ENCODE assay signal across 11 cellular contexts in genomic region chr14:21101802-21102413, GRCh38. TPM values are rescaled to one million over a fixed set of nuclear protein-coding genes. Genes with fewer than 3 reads are reported as not detected.
DNase-seq lines count a peak whose midpoint lies in the region; ATAC-seq and TF ChIP-seq lines count a peak whose summit lies in the region.
"Had no signal": no experiment of that assay in that cellular context is flagged by ENCODE, and none has a peak within 500 bp of the region (broad histone marks: within the 10 kb centered on the region; RNA-seq: fewer than 3 reads in every experiment).

No MANE protein-coding gene starts in this region.

- H3K27me3 Mint-ChIP-seq in activated CD8-positive, alpha-beta memory T cell treated with anti-CD3 and anti-CD28 coated beads, Interleukin-2, amount 10 ng/mL, durations not matched to agents 7 days and 5 days: peaks cover 19% of the 10 kb centered on the region
- H3K27me3 Mint-ChIP-seq in endothelial cell (ENCODE audit: unreplicated experiment): peaks cover 8% of the 10 kb centered on the region
- H3K27me3 Mint-ChIP-seq in progenitor cell of endocrine pancreas: no peaks in the 10 kb centered on the region

- peak overlapping the region; percentile 97 for H3K4me3 Mint-ChIP-seq in activated CD8-positive, alpha-beta memory T cell treated with anti-CD3 and anti-CD28 coated beads, Interleukin-2, amount 10 ng/mL, durations not matched to agents 7 days and 5 days
- H3K4me3 Mint-ChIP-seq in endothelial cell (ENCODE audit: unreplicated experiment) (peak overlapping the region; percentile 26), progenitor cell of endocrine pancreas (ENCODE audit: low read depth) (peak overlapping the region; percentile 78)

- no peak for DNase-seq in activated CD8-positive, alpha-beta memory T cell treated with anti-CD3 and anti-CD28 coated beads, Interleukin-2, amount 10 ng/mL, durations not matched to agents 7 days and 5 days
- DNase-seq in activated CD8-positive, alpha-beta memory T cell treated with anti-CD3 and anti-CD28 coated beads, Interleukin-2, amount 50 U/mL, for 48 hours: no peak
- DNase-seq in RKO (ENCODE audit: low spot score) (peak; percentile 64), endothelial cell (ENCODE audit: low spot score) (no peak), progenitor cell of endocrine pancreas (ENCODE audit: low spot score, unreplicated experiment) (no peak), OCI-M2 (lab: John Stamatoyannopoulos, UW; ENCODE audit: unreplicated experiment) (no peak), anterior cingulate cortex (lab: John Stamatoyannopoulos, UW) (no peak)
- DNase-seq: activated T-cell treated with anti-CD3 and anti-CD28 coated beads, Interleukin-2, amount 50 U/mL, for 4 hours; cortex of kidney had no signal

- no peaks in the 10 kb centered on the region for H3K9me3 Mint-ChIP-seq in activated CD8-positive, alpha-beta memory T cell treated with anti-CD3 and anti-CD28 coated beads, Interleukin-2, amount 10 ng/mL, durations not matched to agents 7 days and 5 days (ENCODE audit: low read depth)
- H3K9me3 Mint-ChIP-seq in endothelial cell (ENCODE audit: unreplicated experiment): no peaks in the 10 kb centered on the region
- H3K9me3 Mint-ChIP-seq in progenitor cell of endocrine pancreas (ENCODE audit: low read depth): no peaks in the 10 kb centered on the region
- H3K9me3 Mint-ChIP-seq: activated T-cell treated with anti-CD3 and anti-CD28 coated beads, Interleukin-2, amount 50 U/mL, for 4 hours had no signal

- ATAC-seq in activated CD8-positive, alpha-beta memory T cell treated with anti-CD3 and anti-CD28 coated beads, Interleukin-2, amount 10 ng/mL, durations not matched to agents 7 days and 5 days: no peak
- ATAC-seq in GM21367 (IDR thresholded peaks at IDR 0.05; ENCODE audit: unreplicated experiment): no peak
- ATAC-seq: activated T-cell treated with anti-CD3 and anti-CD28 coated beads, Interleukin-2, amount 50 U/mL, for 4 hours had no signal

- TF ChIP-seq CTCF in endothelial cell (IDR thresholded peaks at IDR 0.05; ENCODE audit: unreplicated experiment) (no peak), progenitor cell of endocrine pancreas (IDR thresholded peaks at IDR 0.05; ENCODE audit: unreplicated experiment) (no peak)

- CTCF ChIA-PET in activated CD8-positive, alpha-beta memory T cell treated with anti-CD3 and anti-CD28 coated beads, Interleukin-2, amount 10 ng/mL, durations not matched to agents 7 days and 5 days (lab: Charles Lee): interaction anchor here (1.0 to 12.5 kb wide), 9 partner anchors 11 to 130 kb away, joined by 3 to 339 read pairs (median 4); partner anchors contain the start of gene ARHGEF40

- peaks cover 4% of the 10 kb centered on the region for H3K36me3 Mint-ChIP-seq in activated CD8-positive, alpha-beta memory T cell treated with anti-CD3 and anti-CD28 coated beads, Interleukin-2, amount 10 ng/mL, durations not matched to agents 7 days and 5 days
- H3K36me3 Mint-ChIP-seq in endothelial cell (ENCODE audit: low read depth, unreplicated experiment): peaks cover 4% of the 10 kb centered on the region
- no peaks in the 10 kb centered on the region for H3K36me3 Mint-ChIP-seq in progenitor cell of endocrine pancreas (ENCODE audit: insufficient read depth)

- H3K4me1 Mint-ChIP-seq in activated CD8-positive, alpha-beta memory T cell treated with anti-CD3 and anti-CD28 coated beads, Interleukin-2, amount 10 ng/mL, durations not matched to agents 7 days and 5 days: peaks cover 51% of the 10 kb centered on the region
- H3K4me1 Mint-ChIP-seq in endothelial cell (ENCODE audit: unreplicated experiment) (peaks cover 44% of the 10 kb centered on the region), progenitor cell of endocrine pancreas (ENCODE audit: low read depth) (peaks cover 50% of the 10 kb centered on the region)

- peak overlapping the region; percentile 98 for H3K27ac Mint-ChIP-seq in activated CD8-positive, alpha-beta memory T cell treated with anti-CD3 and anti-CD28 coated beads, Interleukin-2, amount 10 ng/mL, durations not matched to agents 7 days and 5 days
- H3K27ac Mint-ChIP-seq in endothelial cell (ENCODE audit: unreplicated experiment) (peak overlapping the region; percentile 37), progenitor cell of endocrine pancreas (no peak overlapping the region)

RNA-seq across cellular contexts. Expression of gene TMEM253, which starts 1.0 kb away (rescaled TPM):
- not detected for total RNA-seq in activated CD8-positive, alpha-beta memory T cell treated with anti-CD3 and anti-CD28 coated beads, Interleukin-2, amount 10 ng/mL, durations not matched to agents 7 days and 5 days
- total RNA-seq in endothelial cell (ENCODE audit: unreplicated experiment) (0.90 TPM), progenitor cell of endocrine pancreas (1.1 and 1.4 TPM in 2 replicates)
- total RNA-seq: activated T-cell treated with anti-CD3 and anti-CD28 coated beads, Interleukin-2, amount 50 U/mL, for 4 hours had no signal

RNA-seq across cellular contexts. Expression of gene ZNF219, which starts 3.5 kb away (rescaled TPM):
- 1 to 10 TPM; 5.8 to 5.9 TPM for total RNA-seq in activated CD8-positive, alpha-beta memory T cell treated with anti-CD3 and anti-CD28 coated beads, Interleukin-2, amount 10 ng/mL, durations not matched to agents 7 days and 5 days
- 27.0 TPM for total RNA-seq in endothelial cell (ENCODE audit: unreplicated experiment)
- 103 and 111 TPM in 2 replicates for total RNA-seq in progenitor cell of endocrine pancreas

RNA-seq across cellular contexts. Expression of gene ARHGEF40, which starts 31.8 kb away (rescaled TPM):
- total RNA-seq in activated CD8-positive, alpha-beta memory T cell treated with anti-CD3 and anti-CD28 coated beads, Interleukin-2, amount 10 ng/mL, durations not matched to agents 7 days and 5 days: under 1 TPM in 1 of 2 experiments, not detected in 1; 0.09 TPM
- 12.5 TPM for total RNA-seq in endothelial cell (ENCODE audit: unreplicated experiment)
- total RNA-seq in progenitor cell of endocrine pancreas: 57.3 and 65.3 TPM in 2 replicates

RNA-seq across cellular contexts. Expression of gene RNASE8, which starts 44.3 kb away (rescaled TPM):
- total RNA-seq in activated CD8-positive, alpha-beta memory T cell treated with anti-CD3 and anti-CD28 coated beads, Interleukin-2, amount 10 ng/mL, durations not matched to agents 7 days and 5 days: not detected
- not detected for total RNA-seq in endothelial cell (ENCODE audit: unreplicated experiment)
- total RNA-seq in progenitor cell of endocrine pancreas: not detected in 2 replicates
- total RNA-seq: activated T-cell treated with anti-CD3 and anti-CD28 coated beads, Interleukin-2, amount 50 U/mL, for 4 hours; mesenteric fat pad had no signal

RNA-seq across cellular contexts. Expression of gene OR5AU1, which starts 54.0 kb away (rescaled TPM):
- not detected for total RNA-seq in activated CD8-positive, alpha-beta memory T cell treated with anti-CD3 and anti-CD28 coated beads, Interleukin-2, amount 10 ng/mL, durations not matched to agents 7 days and 5 days
- total RNA-seq in endothelial cell (ENCODE audit: unreplicated experiment) (not detected), progenitor cell of endocrine pancreas (not detected in 2 replicates)
- total RNA-seq: activated T-cell treated with anti-CD3 and anti-CD28 coated beads, Interleukin-2, amount 50 U/mL, for 4 hours; mesenteric fat pad had no signal

Comparison
In these comparisons a context has a peak if more than half of its experiments do, and no peak if none do; other contexts are left out.
1. H3K4me3 Mint-ChIP-seq: peak in every context shown above with its lines; median percentile 97 in activated CD8-positive, alpha-beta memory T cell treated with anti-CD3 and anti-CD28 coated beads, Interleukin-2, amount 10 ng/mL, durations not matched to agents 7 days and 5 days; 78 in progenitor cell of endocrine pancreas; 26 in endothelial cell.
2. RNA of gene ARHGEF40, which starts 31.8 kb away (total RNA-seq): 57.3 to 65.3 TPM in progenitor cell of endocrine pancreas and 12.5 TPM in endothelial cell (single experiment); 0.09 TPM in activated CD8-positive, alpha-beta memory T cell treated with anti-CD3 and anti-CD28 coated beads, Interleukin-2, amount 10 ng/mL, durations not matched to agents 7 days and 5 days; every median in the first group is over 10 times any median in the second.